ENCODE assay signal across 11 cellular contexts in the genomic region with DNA sequence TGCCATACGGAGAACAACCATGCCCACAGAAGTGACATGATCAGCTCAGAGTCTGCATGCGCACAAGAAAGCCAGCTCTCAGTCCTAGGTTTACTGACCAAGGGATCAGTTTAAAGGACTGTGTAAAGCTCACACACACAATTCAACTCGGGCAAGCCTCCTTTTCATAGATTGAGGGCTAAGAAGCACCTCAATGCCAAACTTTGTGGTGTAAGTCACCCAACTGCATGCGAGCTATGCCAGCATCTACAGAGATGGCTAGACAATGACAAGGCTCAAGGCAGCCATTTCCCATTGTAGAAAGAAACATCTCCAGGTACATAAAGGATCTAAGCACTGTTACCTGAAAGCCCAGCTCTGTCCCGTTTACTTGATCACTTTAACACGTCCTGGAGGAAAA.
"Had no signal": no experiment of that assay in that cellular context is flagged by ENCODE, and none has a peak within 500 bp of the region (broad histone marks: within the 10 kb centered on the region; RNA-seq: fewer than 3 reads in every experiment).

No MANE protein-coding gene starts in this region.

- H3K9me3 ChIP-seq: HAP-1 had no signal

- H3K4me2 ChIP-seq: GM23338 had no signal

- DNase-seq: GM23248, GOT3, H7, H9, HCEC 1CT, HFFc6 had no signal

- H3K9ac ChIP-seq: GM23248 had no signal

- ATAC-seq: GM23338, HCT116 had no signal

- H3K27ac ChIP-seq: GM23248 had no signal

- H2AFZ ChIP-seq: GM23248, GM23338 had no signal

- FAIRE-seq: H1, H54 had no signal

- H3K4me3 ChIP-seq: GM23248, GM23338, HAP-1 had no signal

- H3K4me1 ChIP-seq: HAP-1 had no signal

- H3K36me3 ChIP-seq: HAP-1 had no signal
